In the genomic region with DNA sequence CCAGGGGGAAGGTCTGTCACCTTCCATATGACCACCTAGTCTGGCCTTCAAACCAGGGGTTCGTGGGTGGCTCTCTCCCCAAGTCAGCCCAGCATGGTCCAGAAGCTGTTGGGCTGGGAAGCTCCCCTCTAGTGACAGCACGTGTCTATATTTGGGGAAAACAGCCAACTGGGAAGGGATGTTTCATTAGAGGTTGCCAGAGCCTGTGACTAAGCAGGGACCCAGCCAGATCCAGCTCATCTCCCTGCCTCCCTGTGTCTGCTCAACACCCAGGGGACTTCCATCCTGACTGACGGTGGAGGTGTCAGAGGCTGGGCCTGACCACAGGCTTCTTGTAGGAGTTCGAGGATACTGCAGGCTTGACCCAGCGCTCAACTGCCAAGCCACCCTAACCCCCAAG, we compare ENCODE assay signal across 12 cellular contexts. TPM values are rescaled to one million over a fixed set of nuclear protein-coding genes. Genes with fewer than 3 reads are reported as not detected.
DNase-seq lines count a peak whose midpoint lies in the region; ATAC-seq, FAIRE-seq and TF ChIP-seq lines count a peak whose summit lies in the region.
"Had no signal": no experiment of that assay in that cellular context is flagged by ENCODE, and none has a peak within 500 bp of the region (broad histone marks: within the 10 kb centered on the region; RNA-seq: fewer than 3 reads in every experiment).

No MANE protein-coding gene starts in this region.

- no peak for TF ChIP-seq POLR2A in GM12892 (IDR thresholded peaks at IDR 0.05; ENCODE audit: low read depth, low read length)

- no peaks in the 10 kb centered on the region for H3K36me3 ChIP-seq in RWPE2 (ENCODE audit: low read depth)

- ATAC-seq in RWPE2 (ENCODE audit: low read depth) (peak; percentile 49; the same call in 2 of the 3 replicates), sciatic nerve (peak; percentile 84), HG02885 (IDR thresholded peaks at IDR 0.05; ENCODE audit: poor library complexity, unreplicated experiment) (no peak), HG03135 (IDR thresholded peaks at IDR 0.05; ENCODE audit: unreplicated experiment) (no peak)
- ATAC-seq: WTC11 had no signal

- peak; percentile 62 for DNase-seq in ELR (ENCODE audit: low read depth)
- DNase-seq in RWPE2 (ENCODE audit: low spot score): no peak
- peak; percentile 58 to 81 for DNase-seq in foreskin fibroblast
- DNase-seq in sciatic nerve (ENCODE audit: low spot score): no peak
- DNase-seq in GM12892 (ENCODE audit: insufficient read length): no peak
- DNase-seq in NCI-H128 (lab: John Stamatoyannopoulos, UW; ENCODE audit: unreplicated experiment): no peak
- DNase-seq: activated naive CD4-positive, alpha-beta T cell treated with anti-CD3 and anti-CD28 coated beads, Interleukin-2, amount 50 U/mL, for 16 hours; GF-D8; H9 had no signal

- H3K9me3 ChIP-seq in RWPE2 (ENCODE audit: severe bottlenecking): no peaks in the 10 kb centered on the region

- no peak overlapping the region for H3K27ac ChIP-seq in RWPE2 (ENCODE audit: poor library complexity, severe bottlenecking)

- intact Hi-C loops in sciatic nerve (cut with DNase I): no loop called here

- H3K4me1 ChIP-seq in RWPE2 (ENCODE audit: insufficient read depth, poor library complexity, severe bottlenecking): no peaks in the 10 kb centered on the region

- H3K4me3 ChIP-seq in RWPE2 (ENCODE audit: severe bottlenecking) (no peak overlapping the region), foreskin fibroblast (ENCODE audit: low read depth in 1 of 2, low read length in 2 of 2) (no peak overlapping the region)

- FAIRE-seq in GM12892 (lab: Jason Lieb, UNC): no peak

- TF ChIP-seq CTCF in RWPE2 (IDR thresholded peaks at IDR 0.05; ENCODE audit: poor library complexity, severe bottlenecking): no peak
- no peak for TF ChIP-seq CTCF in foreskin fibroblast (IDR thresholded peaks at IDR 0.05; ENCODE audit: low read depth, low read length)

- H3K27me3 ChIP-seq in RWPE2 (ENCODE audit: insufficient read depth, poor library complexity, severe bottlenecking): no peaks in the 10 kb centered on the region

RNA-seq across cellular contexts. Expression of gene STYXL1, which starts 10.5 kb away (rescaled TPM):
- 22.6 TPM for total RNA-seq in sciatic nerve
- 56.5 TPM for polyA plus RNA-seq in GM12892 (2012; ENCODE audit: missing spikeins)

RNA-seq across cellular contexts. Expression of gene MDH2, which starts 10.6 kb away (rescaled TPM):
- total RNA-seq in sciatic nerve: 74.9 TPM
- polyA plus RNA-seq in GM12892 (2012; ENCODE audit: missing spikeins): 126 TPM

RNA-seq across cellular contexts. Expression of gene TMEM120A, which starts 42.9 kb away (rescaled TPM):
- 51.6 TPM for total RNA-seq in sciatic nerve
- 21.2 TPM for polyA plus RNA-seq in GM12892 (2012; ENCODE audit: missing spikeins)

Comparison
In these comparisons a context has a peak if more than half of its experiments do, and no peak if none do; other contexts are left out.
1. DNase-seq: peak in ELR (single experiment) and foreskin fibroblast (2 of 2); none in RWPE2 (single experiment), sciatic nerve (single experiment), GM12892 (single experiment) and NCI-H128 (single experiment).
2. ATAC-seq: peak in RWPE2 (single experiment) and sciatic nerve (single experiment); none in HG02885 (single experiment) and HG03135 (single experiment).